28 cellular contexts compared by ENCODE assay signal in genomic region chr11:69113646-69114340, GRCh38. TPM values are rescaled to one million over a fixed set of nuclear protein-coding genes. Genes with fewer than 3 reads are reported as not detected.
"Had no signal": no experiment of that assay in that cellular context is flagged by ENCODE, and none has a peak within 500 bp of the region (broad histone marks: within the 10 kb centered on the region; RNA-seq: fewer than 3 reads in every experiment).

No MANE protein-coding gene starts in this region.

- H3K27me3 Mint-ChIP-seq: activated CD4-positive, alpha-beta T cell treated with anti-CD3 and anti-CD28 coated beads, Interleukin-2, amount 10 ng/mL, durations not matched to agents 7 days and 5 days; T-cell had no signal

- H3K4me3 ChIP-seq: dorsolateral prefrontal cortex, mucosa of descending colon, tibial artery had no signal

- H3K9me3 ChIP-seq: mucosa of descending colon, tibial artery had no signal

- H3K36me3 Mint-ChIP-seq: T-cell had no signal

- DNase-seq: activated CD4-positive, alpha-beta T cell treated with anti-CD3 and anti-CD28 coated beads, Interleukin-2, amount 10 ng/mL, durations not matched to agents 7 days and 5 days; activated CD4-positive, CD25-positive, alpha-beta regulatory T cell treated with anti-CD3 and anti-CD28 coated beads, Interleukin-2, amount 50 U/mL, for 72 hours; activated CD8-positive, alpha-beta T cell treated with anti-CD3 and anti-CD28 coated beads, Interleukin-2, amount 10 ng/mL, durations not matched to agents 7 days and 5 days; activated gamma-delta T cell; activated naive CD4-positive, alpha-beta T cell treated with anti-CD3 and anti-CD28 coated beads, Interleukin-2, amount 50 U/mL, for 16 hours; anterior cingulate cortex; brain microvascular endothelial cell; caudate nucleus; dorsolateral prefrontal cortex; effector memory CD8-positive, alpha-beta T cell; foreskin melanocyte; glutamatergic neuron; hippocampal formation; mesendoderm; retina; stimulated activated CD4-positive, alpha-beta T cell treated with anti-CD3 and anti-CD28 coated beads, Interleukin-2, amount 100 ng/mL, for 48 hours; stimulated activated naive CD8-positive, alpha-beta T cell treated with anti-CD3 and anti-CD28 coated beads, Interleukin-15, Interleukin-2, amounts not matched to agents 100 U/mL and 50 U/mL, for 24 hours; substantia nigra; T-cell; tibial artery; WERI-Rb-1 had no signal

- H3K4me1 Mint-ChIP-seq: activated CD4-positive, alpha-beta T cell treated with anti-CD3 and anti-CD28 coated beads, Interleukin-2, amount 10 ng/mL, durations not matched to agents 7 days and 5 days; neural crest cell had no signal

- ATAC-seq: activated CD8-positive, alpha-beta T cell treated with anti-CD3 and anti-CD28 coated beads, Interleukin-2, amount 10 ng/mL, durations not matched to agents 7 days and 5 days; effector memory CD8-positive, alpha-beta T cell; esophagus mucosa; mucosa of descending colon; T-cell had no signal

- H3K27ac Mint-ChIP-seq: activated CD4-positive, alpha-beta T cell treated with anti-CD3 and anti-CD28 coated beads, Interleukin-2, amount 10 ng/mL, durations not matched to agents 7 days and 5 days; activated CD8-positive, alpha-beta T cell treated with anti-CD3 and anti-CD28 coated beads, Interleukin-2, amount 10 ng/mL, durations not matched to agents 7 days and 5 days; activated T-helper 1 cell treated with anti-CD3 and anti-CD28 coated beads, Interleukin-12 subunit alpha, Interleukin-12 subunit beta, Interleukin-2, Interleukin-4 antibody, amounts not matched to agents 30 ng/mL and 10 ng/mL and 1 ng/mL, durations not matched to agents 14 hours and 24 hours and 36 hours; effector memory CD8-positive, alpha-beta T cell; progenitor cell of endocrine pancreas; T-cell; T-helper 2 cell treated with Interferon-gamma antibody and Interleukin-4, amounts not matched to agents 5 μg/mL and 100 μg/mL, for 36 hours had no signal

- H3K27ac ChIP-seq: brain microvascular endothelial cell, dorsolateral prefrontal cortex, tibial artery, WERI-Rb-1 had no signal

- H3K27me3 ChIP-seq: brain microvascular endothelial cell, dorsolateral prefrontal cortex, tibial artery had no signal

- H3K4me3 Mint-ChIP-seq: activated CD4-positive, alpha-beta T cell treated with anti-CD3 and anti-CD28 coated beads, Interleukin-2, amount 10 ng/mL, durations not matched to agents 7 days and 5 days; activated CD8-positive, alpha-beta T cell treated with anti-CD3 and anti-CD28 coated beads, Interleukin-2, amount 10 ng/mL, durations not matched to agents 7 days and 5 days; activated T-helper 1 cell treated with anti-CD3 and anti-CD28 coated beads, Interleukin-12 subunit alpha, Interleukin-12 subunit beta, Interleukin-2, Interleukin-4 antibody, amounts not matched to agents 30 ng/mL and 10 ng/mL and 1 ng/mL, durations not matched to agents 14 hours and 24 hours and 36 hours; effector memory CD8-positive, alpha-beta T cell; neural crest cell; T-cell; T-helper 2 cell treated with Interferon-gamma antibody and Interleukin-4, amounts not matched to agents 5 μg/mL and 100 μg/mL, for 36 hours had no signal

- H3K36me3 ChIP-seq: brain microvascular endothelial cell, tibial artery, WERI-Rb-1 had no signal

RNA-seq across cellular contexts. Expression of gene SMIM38, which starts 41.9 kb away (rescaled TPM):
- total RNA-seq: endothelial cell of umbilical vein had no signal
